In genomic region chr10:132448248-132448731, GRCh38 we compare ENCODE assay signal across 8 cellular contexts. TPM values are rescaled to one million over a fixed set of nuclear protein-coding genes. Genes with fewer than 3 reads are reported as not detected.
DNase-seq lines count a peak whose midpoint lies in the region; ATAC-seq, FAIRE-seq and TF ChIP-seq lines count a peak whose summit lies in the region.

No MANE protein-coding gene starts in this region.

- TF ChIP-seq CTCF in lower leg skin (IDR thresholded peaks at IDR 0.05) (no peak), stomach (IDR thresholded peaks at IDR 0.05) (no peak)

- TF ChIP-seq POLR2A in lower leg skin (IDR thresholded peaks at IDR 0.05), result no peak
- no peak for TF ChIP-seq POLR2A in stomach (IDR thresholded peaks at IDR 0.05)

- H3K27me3 ChIP-seq in adipocyte (replicated peaks; ENCODE audit: control insufficient read depth, insufficient read depth, low read length) (no peaks in the 10 kb centered on the region), stomach (no peaks in the 10 kb centered on the region)

- peak overlapping the region; percentile 83 to 94 (median 88) for H3K27ac ChIP-seq in stomach

- no peak overlapping the region for H3K4me3 ChIP-seq in adipocyte (ENCODE audit: low read length)
- no peak overlapping the region for H3K4me3 ChIP-seq in lower leg skin (ENCODE audit: low read depth, poor library complexity, severe bottlenecking)
- peak overlapping the region in 1 of 4 donors; percentile 8 for H3K4me3 ChIP-seq in stomach

- WGBS in lower leg skin, 2 donors, result 38 to 40% methylated on average over 10 to 13 of the region's 15 CpGs
- WGBS in stomach, 5 donors, result 24 to 42% (median 31%) methylated on average over 10 to 15 of the region's 15 CpGs

- peak; percentile 35 for ATAC-seq in Right ventricle myocardium inferior

- TF ChIP-seq EP300 in stomach (IDR thresholded peaks at IDR 0.05), result no peak

- no peaks in the 10 kb centered on the region for H3K36me3 ChIP-seq in adipocyte (ENCODE audit: control insufficient read depth, insufficient read depth, low read length, severe bottlenecking)
- no peaks in the 10 kb centered on the region for H3K36me3 ChIP-seq in stomach

- peak overlapping the region; percentile 81 for H3K9ac ChIP-seq in adipocyte (ENCODE audit: low read length)

- peaks cover 42% of the 10 kb centered on the region for H3K4me1 ChIP-seq in adipocyte (ENCODE audit: control insufficient read depth, insufficient read depth, low read length)
- H3K4me1 ChIP-seq in stomach, result peaks cover 37 to 66% (median 56%) of the 10 kb centered on the region in 4 donors

- H3K9me3 ChIP-seq in adipocyte (ENCODE audit: control insufficient read depth, low read length), result no peaks in the 10 kb centered on the region
- H3K9me3 ChIP-seq in stomach, result no peaks in the 10 kb centered on the region

- intact Hi-C loops in Right ventricle myocardium inferior (cut with DNase I) (no loop called here), cardiac septum (cut with DNase I) (no loop called here), lower leg skin (cut with DNase I; ENCODE audit: low total_unique reads) (no loop called here), stomach (cut with DNase I; ENCODE audit: low total_unique reads) (no loop called here)

- peak; percentile 89 for DNase-seq in Right ventricle myocardium inferior (ENCODE audit: missing footprints)
- DNase-seq in cardiac septum (ENCODE audit: low spot score), result no peak
- peak; percentile 65 for DNase-seq in RCC 7860 (ENCODE audit: low spot score)
- peak; percentile 38 for DNase-seq in adipocyte (ENCODE audit: low read depth)
- peak; percentile 67 to 95 for DNase-seq in lower leg skin (ENCODE audit: low spot score in 2 of 2)
- peak; percentile 91 for DNase-seq in stomach
- no peak for DNase-seq in NCI-H446 treated with DMSO at 0.1 percent for 48 hours (lab: John Stamatoyannopoulos, UW)
- no peak for DNase-seq in NCI-H510A (lab: John Stamatoyannopoulos, UW)

- no peak for FAIRE-seq in RCC 7860 (lab: Jason Lieb, UNC)

RNA-seq across cellular contexts. Expression of gene PWWP2B, which starts 51.3 kb away (rescaled TPM):
- 22.3 TPM for total RNA-seq in Right ventricle myocardium inferior
- total RNA-seq in cardiac septum, result 14.3 TPM
- total RNA-seq in lower leg skin, result 10 to 100 TPM; 28.3 to 33.1 (median 28.9) TPM
- total RNA-seq in stomach, result 100 to 1,000 TPM in 1 of 5 donors, 10 to 100 TPM in 3, 1 to 10 TPM in 1; 8.5 to 167 (median 22.9) TPM
- 10 to 100 TPM; 14.2 to 24.4 (median 22.7) TPM for polyA plus RNA-seq in stomach

Comparison
In these comparisons a context has a peak if more than half of its experiments do, and no peak if none do; other contexts are left out.
1. DNase-seq: peak in Right ventricle myocardium inferior (single experiment), RCC 7860 (single experiment), adipocyte (single experiment), lower leg skin (2 of 2) and stomach (single experiment); none in cardiac septum (single experiment), NCI-H446 treated with DMSO at 0.1 percent for 48 hours (single experiment) and NCI-H510A (single experiment).